8 cellular contexts compared by ENCODE assay signal in the genomic region with DNA sequence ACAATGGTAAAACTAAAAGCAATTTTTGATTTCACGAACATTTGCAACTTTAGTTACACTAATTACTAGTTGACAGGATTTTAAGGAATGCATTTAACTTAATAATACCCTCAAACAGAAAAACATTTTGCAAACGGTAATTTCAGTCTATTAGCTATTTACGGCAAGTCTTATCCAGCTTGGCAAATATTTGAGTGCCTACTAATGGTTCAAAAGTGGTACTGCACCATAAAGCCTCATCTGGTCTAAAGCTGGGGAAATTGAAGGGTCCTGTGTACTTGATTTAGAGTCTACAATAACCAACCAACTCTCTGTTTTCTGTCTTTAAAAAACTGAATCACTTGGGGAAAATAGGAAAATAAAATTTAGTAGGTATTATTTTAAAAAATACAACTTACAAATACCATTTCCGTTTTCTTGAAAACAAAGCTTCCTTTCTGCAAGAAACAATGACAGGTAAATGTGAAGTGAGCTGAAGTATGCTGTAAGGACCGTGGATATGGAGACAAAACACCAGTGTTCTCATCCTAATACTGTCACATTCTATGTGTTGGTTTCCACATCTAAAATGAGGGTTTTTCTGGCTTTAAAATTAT.
DNase-seq lines count a peak whose midpoint lies in the region; ATAC-seq and TF ChIP-seq lines count a peak whose summit lies in the region.

No MANE protein-coding gene starts in this region.

- no peaks in the 10 kb centered on the region for H3K36me3 ChIP-seq in spleen

- peak; percentile 10 for DNase-seq in Calu3
- peak; percentile 88 for DNase-seq in OCI-M1 (lab: John Stamatoyannopoulos, UW)
- peak; percentile 41 for DNase-seq in fibroblast of gingiva (ENCODE audit: low read depth)
- no peak for DNase-seq in spleen
- DNase-seq in posterior vena cava (ENCODE audit: low spot score): no peak
- no peak for DNase-seq in stimulated activated CD8-positive, alpha-beta memory T cell treated with anti-CD3 and anti-CD28 coated beads, Interleukin-4, amount 100 ng/mL, for 48 hours

- no peak overlapping the region for H3K4me3 Mint-ChIP-seq in Calu3 (ENCODE audit: low read depth, unreplicated experiment)

- H3K27me3 Mint-ChIP-seq in Calu3 (ENCODE audit: unreplicated experiment): peaks cover 44% of the 10 kb centered on the region

- H3K4me1 ChIP-seq in spleen: peaks cover 0 to 9% (median 0%) of the 10 kb centered on the region in 6 donors

- CTCF ChIA-PET in Calu3 (lab: Charles Lee): interaction anchor here (0.9 to 1.5 kb wide), 5 partner anchors 9 to 127 kb away, joined by 3 to 6 read pairs (median 4); no protein-coding TSS in a partner anchor

- intact Hi-C loops in Calu3 (cut with micrococcal nuclease; ENCODE audit: unreplicated experiment): loop anchor here (5.0 kb wide), 1 partner anchor 127 kb away; no protein-coding TSS in a partner anchor
- intact Hi-C loops in spleen (cut with DNase I; ENCODE audit: low total_unique reads): no loop called here
- intact Hi-C loops in posterior vena cava (cut with DNase I): no loop called here

- BruUV-seq in Calu3 (replicated peaks; lab: Mats Ljungman, UMichigan): no TSS peak

- no peak overlapping the region for H3K4me3 ChIP-seq in spleen

- H3K36me3 Mint-ChIP-seq in Calu3 (ENCODE audit: insufficient read depth, unreplicated experiment): no peaks in the 10 kb centered on the region

- no peak for TF ChIP-seq POLR2A in spleen (IDR thresholded peaks at IDR 0.05)

- no peaks in the 10 kb centered on the region for H3K4me1 Mint-ChIP-seq in Calu3 (ENCODE audit: low read depth, unreplicated experiment)

- H3K27ac ChIP-seq in spleen: no peak overlapping the region

- ATAC-seq in GM19043 (IDR thresholded peaks at IDR 0.05; ENCODE audit: low read depth, unreplicated experiment) (peak; percentile 62), HG03457 (IDR thresholded peaks at IDR 0.05; ENCODE audit: unreplicated experiment) (peak; percentile 70)

- H3K27me3 ChIP-seq in spleen (replicated peaks in 1 of 7): no peaks in the 10 kb centered on the region

- no peak overlapping the region for H3K27ac Mint-ChIP-seq in Calu3 (ENCODE audit: unreplicated experiment)

- TF ChIP-seq CTCF in Calu3 (IDR thresholded peaks at IDR 0.05; ENCODE audit: unreplicated experiment) (peak; percentile 69), spleen (IDR thresholded peaks at IDR 0.05 in 8 of 11, conservative IDR thresholded peaks at IDR 0.05 in 3 of 11) (peak in 9 of 11 experiments; percentile 25 to 67 (median 59))

- H3K9me3 Mint-ChIP-seq in Calu3 (ENCODE audit: low read depth, unreplicated experiment): no peaks in the 10 kb centered on the region

- WGBS in spleen, 5 donors: 46 to 53% (median 48%) methylated on average over 5 of the region's 5 CpGs

- H3K9me3 ChIP-seq in spleen: no peaks in the 10 kb centered on the region

Comparison
In these comparisons a context has a peak if more than half of its experiments do, and no peak if none do; other contexts are left out.
1. DNase-seq: peak in Calu3 (single experiment), OCI-M1 (single experiment) and fibroblast of gingiva (single experiment); none in spleen (single experiment), posterior vena cava (single experiment) and stimulated activated CD8-positive, alpha-beta memory T cell treated with anti-CD3 and anti-CD28 coated beads, Interleukin-4, amount 100 ng/mL, for 48 hours (single experiment).